23 cellular contexts compared by ENCODE assay signal in genomic region chr3:98695816-98696215, GRCh38.
DNase-seq lines count a peak whose midpoint lies in the region; ATAC-seq, FAIRE-seq and TF ChIP-seq lines count a peak whose summit lies in the region.
"Had no signal": no experiment of that assay in that cellular context is flagged by ENCODE, and none has a peak within 500 bp of the region (broad histone marks: within the 10 kb centered on the region; RNA-seq: fewer than 3 reads in every experiment).

No MANE protein-coding gene starts in this region.

- FAIRE-seq in H54 (lab: Jason Lieb, UNC), result peak; percentile 91
- FAIRE-seq: endometrium had no signal

- ATAC-seq in SK-N-SH treated with all-trans-retinoic acid at 6 μM for 48 hours, result peak; percentile 51
- ATAC-seq: CD8-positive, alpha-beta T cell; stimulated activated effector memory CD8-positive, alpha-beta T cell treated with anti-CD3 and anti-CD28 coated beads, Interleukin-12 subunit alpha, Interleukin-12 subunit beta, amount 100 ng/mL, for 72 hours had no signal

- H3K4me3 ChIP-seq in fibroblast of pulmonary artery (replicated peaks; ENCODE audit: low read depth, low read length) (no peak overlapping the region), skeletal muscle satellite cell (ENCODE audit: low read length) (no peak overlapping the region)
- H3K4me3 ChIP-seq: coronary artery, left ventricle myocardium inferior, SK-N-MC, suprapubic skin had no signal

- H3K4me1 ChIP-seq in skeletal muscle satellite cell (ENCODE audit: control insufficient read depth, insufficient read depth, low read length), result peaks cover 59% of the 10 kb centered on the region

- peak overlapping the region; percentile 12 for H3K4me2 ChIP-seq in skeletal muscle satellite cell (ENCODE audit: low read length)

- DNase-seq in H54 (ENCODE audit: insufficient read length, low spot score), result no peak
- peak; percentile 51 for DNase-seq in fibroblast of pulmonary artery (ENCODE audit: low read depth)
- DNase-seq in NCI-H2171 (lab: John Stamatoyannopoulos, UW), result no peak
- no peak for DNase-seq in T-helper 2 cell
- no peak for DNase-seq in ecto neural progenitor cell (ENCODE audit: low spot score)
- DNase-seq: activated B cell treated with CpG ODN at 0.5 μM for 24 hours; activated CD4-positive, alpha-beta T cell treated with anti-CD3 and anti-CD28 coated beads, Interleukin-2, amount 50 U/mL, for 4 hours; activated CD8-positive, alpha-beta memory T cell treated with anti-CD3 and anti-CD28 coated beads, Interleukin-2, amount 50 U/mL, for 48 hours; activated naive CD8-positive, alpha-beta T cell treated with anti-CD3 and anti-CD28 coated beads for 36 hours; CD8-positive, alpha-beta T cell; Karpas-422; left ventricle myocardium inferior; NCI-H1048; NCI-H510A treated with DMSO at 0.1 percent for 48 hours; RPMI8226; T1000 had no signal

- no peaks in the 10 kb centered on the region for H3K36me3 ChIP-seq in skeletal muscle satellite cell (ENCODE audit: insufficient read depth, low read length)
- H3K36me3 ChIP-seq: left ventricle myocardium inferior, suprapubic skin had no signal

- TF ChIP-seq CTCF in fibroblast of pulmonary artery (IDR thresholded peaks at IDR 0.05; ENCODE audit: low read length, missing control alignments), result no peak

- H3K27me3 ChIP-seq in skeletal muscle satellite cell (ENCODE audit: control insufficient read depth, insufficient read depth, low read length), result no peaks in the 10 kb centered on the region
- H3K27me3 ChIP-seq: suprapubic skin had no signal

- H3K9ac ChIP-seq in skeletal muscle satellite cell (ENCODE audit: low read depth, low read length), result peak overlapping the region; percentile 62

- no peaks in the 10 kb centered on the region for H3K9me3 ChIP-seq in skeletal muscle satellite cell (replicated peaks; ENCODE audit: low read length)
- H3K9me3 ChIP-seq: left ventricle myocardium inferior, suprapubic skin had no signal

- no peak for TF ChIP-seq POLR2A in H54 (IDR thresholded peaks at IDR 0.05; ENCODE audit: low read depth, low read length)

TF ChIP-seq in SK-N-SH treated with all-trans-retinoic acid at 6 μM for 48 hours, 23 proteins besides CTCF, POLR2A, EP300 and RAD21:
- TF ChIP-seq TSHZ2 (CRISPR knock-in tag; IDR thresholded peaks at IDR 0.05), result no peak
- no peak for TF ChIP-seq CSRNP3 (CRISPR knock-in tag; IDR thresholded peaks at IDR 0.05)
- no peak for TF ChIP-seq ZNF70 (CRISPR knock-in tag; IDR thresholded peaks at IDR 0.05)
- TF ChIP-seq ZC3H10 (CRISPR knock-in tag; IDR thresholded peaks at IDR 0.05), result no peak
- TF ChIP-seq ISL1 (CRISPR knock-in tag; IDR thresholded peaks at IDR 0.05), result no peak
- no peak for TF ChIP-seq PATZ1 (CRISPR knock-in tag; IDR thresholded peaks at IDR 0.05; ENCODE audit: borderline replicate concordance)
- TF ChIP-seq ZNF565 (CRISPR knock-in tag; conservative IDR thresholded peaks at IDR 0.05; ENCODE audit: low read depth), result no peak
- TF ChIP-seq CSDC2 (CRISPR knock-in tag; IDR thresholded peaks at IDR 0.05), result no peak
- TF ChIP-seq ZFP3 (CRISPR knock-in tag; IDR thresholded peaks at IDR 0.05), result no peak
- TF ChIP-seq TOX (CRISPR knock-in tag; IDR thresholded peaks at IDR 0.05; ENCODE audit: borderline replicate concordance), result no peak
- TF ChIP-seq ZFP30 (CRISPR knock-in tag; IDR thresholded peaks at IDR 0.05), result no peak
- TF ChIP-seq POU6F1 (CRISPR knock-in tag; IDR thresholded peaks at IDR 0.05; ENCODE audit: borderline replicate concordance, low read depth), result no peak
